Comparison of ENCODE assay signal across 1 cellular context in the genomic region with DNA sequence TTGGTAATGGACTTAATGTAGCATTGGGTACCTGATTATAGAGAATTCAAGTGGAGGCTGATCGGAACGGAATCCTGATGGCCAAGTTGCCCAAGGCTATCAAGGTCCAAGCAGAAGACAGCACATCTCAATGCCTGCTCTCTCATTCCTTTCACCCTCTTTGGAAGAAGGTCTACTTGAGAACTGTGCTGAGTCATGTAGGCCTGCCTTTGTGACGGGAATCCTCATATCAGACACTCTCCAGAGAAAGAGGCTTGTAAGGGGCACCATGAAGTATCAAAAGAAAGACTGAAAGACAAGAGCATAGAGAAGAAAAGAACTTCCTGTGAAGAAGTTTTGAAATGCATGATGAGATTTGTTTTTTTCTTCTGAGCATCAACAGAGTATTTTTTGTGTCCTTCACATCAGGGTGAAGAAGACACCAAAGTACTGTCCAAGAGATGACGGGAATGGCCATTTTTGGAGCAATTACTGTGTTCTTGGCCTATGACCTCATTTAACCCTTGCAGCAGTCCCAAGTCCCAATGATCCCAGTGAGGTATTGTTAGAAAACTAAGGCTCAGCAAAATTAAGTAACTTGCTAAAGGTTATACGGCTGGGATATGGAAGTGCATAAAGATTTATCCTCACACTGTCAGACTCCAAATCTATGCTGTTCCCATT.
TF ChIP-seq lines count a peak whose summit lies in the region.

No MANE protein-coding gene starts in this region.

TF ChIP-seq in IMR-90, 13 proteins besides CTCF, POLR2A, EP300 and RAD21 (continued from another document):
- TF ChIP-seq, protein P1, sequence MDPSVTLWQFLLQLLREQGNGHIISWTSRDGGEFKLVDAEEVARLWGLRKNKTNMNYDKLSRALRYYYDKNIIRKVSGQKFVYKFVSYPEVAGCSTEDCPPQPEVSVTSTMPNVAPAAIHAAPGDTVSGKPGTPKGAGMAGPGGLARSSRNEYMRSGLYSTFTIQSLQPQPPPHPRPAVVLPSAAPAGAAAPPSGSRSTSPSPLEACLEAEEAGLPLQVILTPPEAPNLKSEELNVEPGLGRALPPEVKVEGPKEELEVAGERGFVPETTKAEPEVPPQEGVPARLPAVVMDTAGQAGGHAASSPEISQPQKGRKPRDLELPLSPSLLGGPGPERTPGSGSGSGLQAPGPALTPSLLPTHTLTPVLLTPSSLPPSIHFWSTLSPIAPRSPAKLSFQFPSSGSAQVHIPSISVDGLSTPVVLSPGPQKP (IDR thresholded peaks at IDR 0.05; ENCODE audit: borderline replicate concordance, low read depth, low read length): no peak
- peak; percentile 62 for TF ChIP-seq NFE2L2 (IDR thresholded peaks at IDR 0.05; ENCODE audit: low read depth, low read length)
- no peak for TF ChIP-seq CEBPB (IDR thresholded peaks at IDR 0.05; ENCODE audit: low read depth, low read length)
